Comparison of ENCODE assay signal across 9 cellular contexts in genomic region chr11:95279921-95280861, GRCh38. TPM values are rescaled to one million over a fixed set of nuclear protein-coding genes. Genes with fewer than 3 reads are reported as not detected.
DNase-seq lines count a peak whose midpoint lies in the region; ATAC-seq and TF ChIP-seq lines count a peak whose summit lies in the region.
"Had no signal": no experiment of that assay in that cellular context is flagged by ENCODE, and none has a peak within 500 bp of the region (broad histone marks: within the 10 kb centered on the region; RNA-seq: fewer than 3 reads in every experiment).

No MANE protein-coding gene starts in this region.

- no peak overlapping the region for H3K27ac Mint-ChIP-seq in stimulated activated effector memory CD8-positive, alpha-beta T cell treated with anti-CD3 and anti-CD28 coated beads, Interleukin-12 subunit alpha, Interleukin-12 subunit beta, amount 100 ng/mL, for 72 hours

- no peaks in the 10 kb centered on the region for H4K20me1 ChIP-seq in smooth muscle cell (ENCODE audit: low read depth)

- no peaks in the 10 kb centered on the region for H3K9me3 ChIP-seq in smooth muscle cell (replicated peaks; ENCODE audit: low read depth)

- peaks cover 38% of the 10 kb centered on the region for H3F3A ChIP-seq in smooth muscle cell (ENCODE audit: low read depth)

- H3K9ac ChIP-seq in smooth muscle cell (ENCODE audit: low read depth) = peak overlapping the region; percentile 46

- TF ChIP-seq CTCF in fibroblast of the aortic adventitia (IDR thresholded peaks at IDR 0.05; ENCODE audit: insufficient read depth, low read length) (no peak), smooth muscle cell (IDR thresholded peaks at IDR 0.05; ENCODE audit: borderline replicate concordance, insufficient read depth, poor library complexity, severe bottlenecking) (no peak)

- H3K36me3 Mint-ChIP-seq in stimulated activated effector memory CD8-positive, alpha-beta T cell treated with anti-CD3 and anti-CD28 coated beads, Interleukin-12 subunit alpha, Interleukin-12 subunit beta, amount 100 ng/mL, for 72 hours = no peaks in the 10 kb centered on the region

- no peaks in the 10 kb centered on the region for H3K36me3 ChIP-seq in smooth muscle cell (ENCODE audit: low read depth)

- H3K4me3 Mint-ChIP-seq in stimulated activated effector memory CD8-positive, alpha-beta T cell treated with anti-CD3 and anti-CD28 coated beads, Interleukin-12 subunit alpha, Interleukin-12 subunit beta, amount 100 ng/mL, for 72 hours = no peak overlapping the region

- no peak overlapping the region for H3K4me3 ChIP-seq in fibroblast of the aortic adventitia (ENCODE audit: low read depth, low read length)
- no peak overlapping the region for H3K4me3 ChIP-seq in smooth muscle cell

- peaks cover 35% of the 10 kb centered on the region for H3K4me1 ChIP-seq in smooth muscle cell (ENCODE audit: low read depth)

- peak overlapping the region; percentile 49 for H3K4me2 ChIP-seq in smooth muscle cell

- no peaks in the 10 kb centered on the region for H3K9me3 Mint-ChIP-seq in stimulated activated effector memory CD8-positive, alpha-beta T cell treated with anti-CD3 and anti-CD28 coated beads, Interleukin-12 subunit alpha, Interleukin-12 subunit beta, amount 100 ng/mL, for 72 hours

- peak; percentile 48 for DNase-seq in NCI-H82 treated with DMSO at 0.1 percent for 48 hours (lab: John Stamatoyannopoulos, UW; ENCODE audit: unreplicated experiment)
- DNase-seq in fibroblast of the aortic adventitia (ENCODE audit: low read depth) = peak; percentile 65
- no peak for DNase-seq in smooth muscle cell (lab: John Stamatoyannopoulos, UW; ENCODE audit: unreplicated experiment)
- no peak for DNase-seq in GOT3 (lab: John Stamatoyannopoulos, UW)
- no peak for DNase-seq in stimulated activated effector memory CD8-positive, alpha-beta T cell treated with anti-CD3 and anti-CD28 coated beads, Interleukin-12 subunit alpha, Interleukin-12 subunit beta, amount 100 ng/mL, for 72 hours (ENCODE audit: low spot score in 2 of 2)
- DNase-seq in activated gamma-delta T cell treated with Interleukin-2 at 50 U/mL for 16 hours = no peak
- DNase-seq: activated naive CD4-positive, alpha-beta T cell treated with Interleukin-2 at 50 U/mL for 16 hours had no signal

- no peaks in the 10 kb centered on the region for H3K27me3 ChIP-seq in smooth muscle cell (ENCODE audit: low read depth)

- ATAC-seq in GM21423 (IDR thresholded peaks at IDR 0.05; ENCODE audit: unreplicated experiment) (peak; percentile 64), GM18867 (IDR thresholded peaks at IDR 0.05; ENCODE audit: unreplicated experiment) (no peak)
- no peak for ATAC-seq in stimulated activated effector memory CD8-positive, alpha-beta T cell treated with anti-CD3 and anti-CD28 coated beads, Interleukin-12 subunit alpha, Interleukin-12 subunit beta, amount 100 ng/mL, for 72 hours

- 31% methylated on average over 6 of the region's 6 CpGs for WGBS in smooth muscle cell (ENCODE audit: low lambda C conversion rate)

- H2AFZ ChIP-seq in smooth muscle cell (ENCODE audit: low read depth) = peak overlapping the region; percentile 40

- peak overlapping the region; percentile 98 for H3K27ac ChIP-seq in smooth muscle cell (ENCODE audit: low read depth)

- H3K79me2 ChIP-seq in smooth muscle cell (ENCODE audit: low read depth) = no peaks in the 10 kb centered on the region

- no peaks in the 10 kb centered on the region for H3K4me1 Mint-ChIP-seq in stimulated activated effector memory CD8-positive, alpha-beta T cell treated with anti-CD3 and anti-CD28 coated beads, Interleukin-12 subunit alpha, Interleukin-12 subunit beta, amount 100 ng/mL, for 72 hours

RNA-seq across cellular contexts. Expression of gene SESN3, which starts 49.2 kb away (rescaled TPM):
- total RNA-seq in fibroblast of the aortic adventitia (ENCODE audit: low replicate concordance) (48.8 and 74.2 TPM in 2 replicates), smooth muscle cell (374 and 429 TPM in 2 replicates)
- polyA plus RNA-seq in smooth muscle cell = 20.4 and 30.9 TPM in 2 replicates

Comparison
In these comparisons a context has a peak if more than half of its experiments do, and no peak if none do; other contexts are left out.
1. DNase-seq: peak in NCI-H82 treated with DMSO at 0.1 percent for 48 hours (single experiment) and fibroblast of the aortic adventitia (single experiment); none in smooth muscle cell (single experiment), GOT3 (single experiment), stimulated activated effector memory CD8-positive, alpha-beta T cell treated with anti-CD3 and anti-CD28 coated beads, Interleukin-12 subunit alpha, Interleukin-12 subunit beta, amount 100 ng/mL, for 72 hours (0 of 2) and activated gamma-delta T cell treated with Interleukin-2 at 50 U/mL for 16 hours (single experiment).